Comparison of ENCODE assay signal across 32 cellular contexts in genomic region chr5:135864503-135865443, GRCh38. TPM values are rescaled to one million over a fixed set of nuclear protein-coding genes. Genes with fewer than 3 reads are reported as not detected.
"Had no signal": no experiment of that assay in that cellular context is flagged by ENCODE, and none has a peak within 500 bp of the region (broad histone marks: within the 10 kb centered on the region; RNA-seq: fewer than 3 reads in every experiment).

No MANE protein-coding gene starts in this region.

- H3K4me3 ChIP-seq: hepatocyte, mucosa of descending colon, skin epidermis, tibial artery had no signal

- H3K27me3 ChIP-seq: hepatocyte, tibial artery had no signal

- H3K4me2 ChIP-seq: hepatocyte had no signal

- H3K79me2 ChIP-seq: hepatocyte had no signal

- ATAC-seq: activated CD8-positive, alpha-beta T cell treated with anti-CD3 and anti-CD28 coated beads, Interleukin-2, amount 10 ng/mL, durations not matched to agents 7 days and 5 days; activated naive CD4-positive, alpha-beta T cell treated with anti-CD3 and anti-CD28 coated beads, Interleukin-2, amount 50 U/mL, for 72 hours; mucosa of descending colon; naive thymus-derived CD4-positive, alpha-beta T cell; T-helper 17 cell had no signal

- DNase-seq: activated CD4-positive, alpha-beta T cell treated with anti-CD3 and anti-CD28 coated beads, Interleukin-2, amount 50 U/mL, for 1 hour; activated CD4-positive, CD25-positive, alpha-beta regulatory T cell treated with anti-CD3 and anti-CD28 coated beads, Interleukin-2, amount 50 U/mL, for 72 hours; activated CD8-positive, alpha-beta T cell treated with anti-CD3 and anti-CD28 coated beads, Interleukin-2, amount 10 ng/mL, durations not matched to agents 7 days and 5 days; activated gamma-delta T cell treated with Interleukin-2 at 50 U/mL for 16 hours; aorta; caudate nucleus; dermis blood vessel endothelial cell; effector CD8-positive, alpha-beta T cell; erythroblast; foreskin fibroblast; immature natural killer cell; kidney glomerular epithelial cell; mucosa of descending colon; naive thymus-derived CD4-positive, alpha-beta T cell; occipital lobe; posterior cingulate gyrus; stimulated activated CD4-positive, alpha-beta T cell treated with anti-CD3 and anti-CD28 coated beads, Interleukin-1b, Interleukin-23, amount 100 ng/mL, for 48 hours; substantia nigra; SW 1271; T-helper 17 cell; tibial artery; WERI-Rb-1 had no signal

- H3K27ac ChIP-seq: hepatocyte, skin epidermis, tibial artery, WERI-Rb-1 had no signal

- H3K36me3 ChIP-seq: tibial artery, WERI-Rb-1 had no signal

- H2AFZ ChIP-seq: hepatocyte had no signal

- H3K9me3 ChIP-seq: mucosa of descending colon, tibial artery had no signal

- H3K4me1 ChIP-seq: tibial artery had no signal

RNA-seq across cellular contexts. Expression of gene SLC25A48, which starts 30.3 kb away (rescaled TPM):
- total RNA-seq: activated CD8-positive, alpha-beta T cell treated with anti-CD3 and anti-CD28 coated beads, Interleukin-2, amount 10 ng/mL, durations not matched to agents 7 days and 5 days; activated naive CD4-positive, alpha-beta T cell treated with anti-CD3 and anti-CD28 coated beads, Interleukin-2, amount 50 U/mL, for 72 hours; activated T-helper 1 cell treated with anti-CD3 and anti-CD28 coated beads, Interleukin-12 subunit alpha, Interleukin-12 subunit beta, Interleukin-2, Interleukin-4 antibody, amounts not matched to agents 30 ng/mL and 10 ng/mL and 1 ng/mL, durations not matched to agents 14 hours and 24 hours and 36 hours; dermis blood vessel endothelial cell; fibroblast of lung; glomerular endothelial cell; naive thymus-derived CD4-positive, alpha-beta T cell; neural crest cell; T-helper 17 cell had no signal
- polyA plus RNA-seq: aorta; fibroblast of lung; immature natural killer cell; naive thymus-derived CD4-positive, alpha-beta T cell had no signal

RNA-seq across cellular contexts. Expression of gene IL9, which starts 30.9 kb away (rescaled TPM):
- total RNA-seq: activated CD8-positive, alpha-beta T cell treated with anti-CD3 and anti-CD28 coated beads, Interleukin-2, amount 10 ng/mL, durations not matched to agents 7 days and 5 days; aorta; dermis blood vessel endothelial cell; fibroblast of lung; glomerular endothelial cell; hepatocyte; lower leg skin; mucosa of descending colon; neural crest cell; occipital lobe; T-helper 17 cell; urinary bladder had no signal
- polyA plus RNA-seq: adipose tissue; aorta; fibroblast of lung; hepatocyte; immature natural killer cell; naive thymus-derived CD4-positive, alpha-beta T cell; urinary bladder had no signal
